1 cellular context compared by ENCODE assay signal in genomic region chr19:11558881-11559828, GRCh38.
A peak's percentile ranks its signal among the peaks of the same experiment; 100 is the strongest.
TF ChIP-seq lines count a peak whose summit lies in the region.

Gene ELOF1 (minus strand): TSS chr19:11559230. CDS start chr19:11554347, 4,883 bp downstream.

TF ChIP-seq in HepG2, 621 proteins besides CTCF, POLR2A, EP300 and RAD21 (continued from another document and continues in another):
- TF ChIP-seq, protein P1, sequence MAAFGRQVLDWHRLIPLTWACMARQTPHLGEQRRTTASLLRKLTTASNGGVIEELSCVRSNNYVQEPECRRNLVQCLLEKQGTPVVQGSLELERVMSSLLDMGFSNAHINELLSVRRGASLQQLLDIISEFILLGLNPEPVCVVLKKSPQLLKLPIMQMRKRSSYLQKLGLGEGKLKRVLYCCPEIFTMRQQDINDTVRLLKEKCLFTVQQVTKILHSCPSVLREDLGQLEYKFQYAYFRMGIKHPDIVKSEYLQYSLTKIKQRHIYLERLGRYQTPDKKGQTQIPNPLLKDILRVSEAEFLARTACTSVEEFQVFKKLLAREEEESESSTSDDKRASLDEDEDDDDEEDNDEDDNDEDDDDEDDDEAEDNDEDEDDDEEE (CRISPR knock-in tag; IDR thresholded peaks at IDR 0.05) = no peak
- peak; percentile 44; the same call in 1 of the 2 replicates for TF ChIP-seq ZNF205 (CRISPR knock-in tag; IDR thresholded peaks at IDR 0.05)
- no peak for TF ChIP-seq ZFP62 (CRISPR knock-in tag; IDR thresholded peaks at IDR 0.05)
- TF ChIP-seq ZNF558 (CRISPR knock-in tag; IDR thresholded peaks at IDR 0.05; ENCODE audit: borderline replicate concordance) = no peak
- TF ChIP-seq KLF6 (CRISPR knock-in tag; IDR thresholded peaks at IDR 0.05) = peak; percentile 69; the same call in 1 of the 2 replicates
- TF ChIP-seq KMT2A (CRISPR knock-in tag; IDR thresholded peaks at IDR 0.05) = 0 out of 2 replicates have a peak, but pooled peaks have one; percentile 23
- 0 out of 2 replicates have a peak, but pooled peaks have one; percentile 30 for TF ChIP-seq TSC22D2 (CRISPR knock-in tag; IDR thresholded peaks at IDR 0.05; ENCODE audit: borderline replicate concordance)
- TF ChIP-seq ZNF143 (CRISPR knock-in tag; IDR thresholded peaks at IDR 0.05) = peak; percentile 36; the same call in 1 of the 2 replicates
- TF ChIP-seq ZFY (CRISPR knock-in tag; IDR thresholded peaks at IDR 0.05) = peak; percentile 64; the same call in 1 of the 2 replicates
- TF ChIP-seq KDM3A (CRISPR knock-in tag; IDR thresholded peaks at IDR 0.05; ENCODE audit: low read depth) = no peak
- TF ChIP-seq, protein P2, sequence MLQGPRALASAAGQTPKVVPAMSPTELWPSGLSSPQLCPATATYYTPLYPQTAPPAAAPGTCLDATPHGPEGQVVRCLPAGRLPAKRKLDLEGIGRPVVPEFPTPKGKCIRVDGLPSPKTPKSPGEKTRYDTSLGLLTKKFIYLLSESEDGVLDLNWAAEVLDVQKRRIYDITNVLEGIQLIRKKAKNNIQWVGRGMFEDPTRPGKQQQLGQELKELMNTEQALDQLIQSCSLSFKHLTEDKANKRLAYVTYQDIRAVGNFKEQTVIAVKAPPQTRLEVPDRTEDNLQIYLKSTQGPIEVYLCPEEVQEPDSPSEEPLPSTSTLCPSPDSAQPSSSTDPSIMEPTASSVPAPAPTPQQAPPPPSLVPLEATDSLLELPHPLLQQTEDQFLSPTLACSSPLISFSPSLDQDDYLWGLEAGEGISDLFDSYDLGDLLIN (CRISPR knock-in tag; IDR thresholded peaks at IDR 0.05; ENCODE audit: borderline replicate concordance) = no peak
- 0 out of 2 replicates have a peak, but pooled peaks have one; percentile 12 for TF ChIP-seq ZNF678 (CRISPR knock-in tag; IDR thresholded peaks at IDR 0.05)
- TF ChIP-seq TOPORS (CRISPR knock-in tag; IDR thresholded peaks at IDR 0.05) = no peak
- TF ChIP-seq, protein P3, sequence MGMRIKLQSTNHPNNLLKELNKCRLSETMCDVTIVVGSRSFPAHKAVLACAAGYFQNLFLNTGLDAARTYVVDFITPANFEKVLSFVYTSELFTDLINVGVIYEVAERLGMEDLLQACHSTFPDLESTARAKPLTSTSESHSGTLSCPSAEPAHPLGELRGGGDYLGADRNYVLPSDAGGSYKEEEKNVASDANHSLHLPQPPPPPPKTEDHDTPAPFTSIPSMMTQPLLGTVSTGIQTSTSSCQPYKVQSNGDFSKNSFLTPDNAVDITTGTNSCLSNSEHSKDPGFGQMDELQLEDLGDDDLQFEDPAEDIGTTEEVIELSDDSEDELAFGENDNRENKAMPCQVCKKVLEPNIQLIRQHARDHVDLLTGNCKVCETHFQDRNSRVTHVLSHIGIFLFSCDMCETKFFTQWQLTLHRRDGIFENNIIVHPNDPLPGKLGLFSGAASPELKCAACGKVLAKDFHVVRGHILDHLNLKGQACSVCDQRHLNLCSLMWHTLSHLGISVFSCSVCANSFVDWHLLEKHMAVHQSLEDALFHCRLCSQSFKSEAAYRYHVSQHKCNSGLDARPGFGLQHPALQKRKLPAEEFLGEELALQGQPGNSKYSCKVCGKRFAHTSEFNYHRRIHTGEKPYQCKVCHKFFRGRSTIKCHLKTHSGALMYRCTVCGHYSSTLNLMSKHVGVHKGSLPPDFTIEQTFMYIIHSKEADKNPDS (CRISPR knock-in tag; IDR thresholded peaks at IDR 0.05) = no peak
- no peak for TF ChIP-seq ZNF773 (CRISPR knock-in tag; IDR thresholded peaks at IDR 0.05; ENCODE audit: borderline replicate concordance)
- no peak for TF ChIP-seq ZMYM3 (CRISPR knock-in tag; IDR thresholded peaks at IDR 0.05)
- peak; percentile 34; the same call in 1 of the 2 replicates for TF ChIP-seq HCFC1 (IDR thresholded peaks at IDR 0.05; ENCODE audit: low read depth, low read length)
- TF ChIP-seq ZNF44 (CRISPR knock-in tag; IDR thresholded peaks at IDR 0.05) = peak; percentile 83
- peak; percentile 78 for TF ChIP-seq XRCC5 (optimal IDR thresholded peaks at IDR 0.05; ENCODE audit: low read length)
- TF ChIP-seq WIZ (CRISPR knock-in tag; IDR thresholded peaks at IDR 0.05) = no peak
- no peak for TF ChIP-seq KDM4B (CRISPR knock-in tag; IDR thresholded peaks at IDR 0.05)
- no peak for TF ChIP-seq ZBTB26 (CRISPR knock-in tag; IDR thresholded peaks at IDR 0.05; ENCODE audit: borderline replicate concordance)
- TF ChIP-seq, protein P4, sequence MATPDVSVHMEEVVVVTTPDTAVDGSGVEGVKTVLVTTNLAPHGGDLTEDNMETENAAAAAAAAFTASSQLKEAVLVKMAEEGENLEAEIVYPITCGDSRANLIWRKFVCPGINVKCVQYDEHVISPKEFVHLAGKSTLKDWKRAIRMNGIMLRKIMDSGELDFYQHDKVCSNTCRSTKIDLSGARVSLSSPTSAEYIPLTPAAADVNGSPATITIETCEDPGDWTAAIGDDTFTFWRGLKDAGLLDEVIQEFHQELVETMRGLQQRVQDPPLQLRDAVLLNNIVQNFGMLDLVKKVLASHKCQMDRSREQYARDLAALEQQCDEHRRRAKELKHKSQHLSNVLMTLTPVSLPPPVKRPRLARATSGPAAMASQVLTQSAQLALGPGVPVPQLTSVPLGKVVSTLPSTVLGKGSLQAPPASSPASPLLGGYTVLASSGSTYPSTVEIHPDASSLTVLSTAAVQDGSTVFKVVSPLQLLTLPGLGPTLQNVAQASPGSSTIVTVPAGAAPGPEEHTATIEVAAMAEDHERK (CRISPR knock-in tag; IDR thresholded peaks at IDR 0.05; ENCODE audit: low read depth) = no peak
- TF ChIP-seq FOXK1 (CRISPR knock-in tag; IDR thresholded peaks at IDR 0.05; ENCODE audit: borderline replicate concordance, low read depth) = 0 out of 2 replicates have a peak, but pooled peaks have one; percentile 3
- TF ChIP-seq ZNF251 (CRISPR knock-in tag; IDR thresholded peaks at IDR 0.05) = no peak
- TF ChIP-seq PITX1 (CRISPR knock-in tag; IDR thresholded peaks at IDR 0.05) = peak; percentile 41; the same call in 1 of the 2 replicates
- TF ChIP-seq SALL2 (CRISPR knock-in tag; IDR thresholded peaks at IDR 0.05) = peak; percentile 61
- TF ChIP-seq ZNF879 (CRISPR knock-in tag; IDR thresholded peaks at IDR 0.05) = no peak
- peak; percentile 37; the same call in 1 of the 2 replicates for TF ChIP-seq ETV5 (CRISPR knock-in tag; IDR thresholded peaks at IDR 0.05; ENCODE audit: borderline replicate concordance)
- no peak for TF ChIP-seq IRF9 (CRISPR knock-in tag; IDR thresholded peaks at IDR 0.05; ENCODE audit: borderline replicate concordance)
- peak; percentile 91 for TF ChIP-seq PHF20 (CRISPR knock-in tag; IDR thresholded peaks at IDR 0.05)
- TF ChIP-seq POGZ (CRISPR knock-in tag; IDR thresholded peaks at IDR 0.05) = peak; percentile 54; the same call in 1 of the 2 replicates
- peak; percentile 59; the same call in 1 of the 2 replicates for TF ChIP-seq ZNF704 (CRISPR knock-in tag; IDR thresholded peaks at IDR 0.05; ENCODE audit: borderline replicate concordance)
- peak; percentile 59 for TF ChIP-seq SNAPC4 (CRISPR knock-in tag; IDR thresholded peaks at IDR 0.05)
- TF ChIP-seq MED8 (CRISPR knock-in tag; IDR thresholded peaks at IDR 0.05; ENCODE audit: insufficient replicate concordance) = peak; percentile 51
- TF ChIP-seq HOMEZ (CRISPR knock-in tag; IDR thresholded peaks at IDR 0.05; ENCODE audit: low read depth) = no peak
- no peak for TF ChIP-seq ZNF724P (CRISPR knock-in tag; IDR thresholded peaks at IDR 0.05; ENCODE audit: borderline replicate concordance)
- TF ChIP-seq MTF2 (CRISPR knock-in tag; IDR thresholded peaks at IDR 0.05; ENCODE audit: borderline replicate concordance) = no peak
- TF ChIP-seq NFKB2 (CRISPR knock-in tag; IDR thresholded peaks at IDR 0.05; ENCODE audit: borderline replicate concordance) = no peak
- TF ChIP-seq TCF7L2 (IDR thresholded peaks at IDR 0.05; ENCODE audit: low read depth, low read length) = no peak
- no peak for TF ChIP-seq AGO2 (optimal IDR thresholded peaks at IDR 0.05; ENCODE audit: low read depth, low read length)
- no peak for TF ChIP-seq ZKSCAN8 (CRISPR knock-in tag; IDR thresholded peaks at IDR 0.05; ENCODE audit: borderline replicate concordance)
- TF ChIP-seq RCOR2 (CRISPR knock-in tag; IDR thresholded peaks at IDR 0.05) = no peak
- no peak for TF ChIP-seq GTF2F1 (IDR thresholded peaks at IDR 0.05; ENCODE audit: low read length)
- TF ChIP-seq MAFG (CRISPR knock-in tag; IDR thresholded peaks at IDR 0.05) = no peak
- no peak for TF ChIP-seq ZBTB7B (CRISPR knock-in tag; IDR thresholded peaks at IDR 0.05)
- no peak for TF ChIP-seq NKX3-1 (CRISPR knock-in tag; IDR thresholded peaks at IDR 0.05)
- TF ChIP-seq, protein P5, sequence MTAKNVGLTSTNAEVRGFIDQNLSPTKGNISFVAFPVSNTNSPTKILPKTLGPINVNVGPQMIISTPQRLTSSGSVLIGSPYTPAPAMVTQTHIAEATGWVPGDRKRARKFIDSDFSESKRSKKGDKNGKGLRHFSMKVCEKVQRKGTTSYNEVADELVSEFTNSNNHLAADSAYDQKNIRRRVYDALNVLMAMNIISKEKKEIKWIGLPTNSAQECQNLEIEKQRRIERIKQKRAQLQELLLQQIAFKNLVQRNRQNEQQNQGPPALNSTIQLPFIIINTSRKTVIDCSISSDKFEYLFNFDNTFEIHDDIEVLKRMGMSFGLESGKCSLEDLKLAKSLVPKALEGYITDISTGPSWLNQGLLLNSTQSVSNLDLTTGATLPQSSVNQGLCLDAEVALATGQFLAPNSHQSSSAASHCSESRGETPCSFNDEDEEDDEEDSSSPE (CRISPR knock-in tag; IDR thresholded peaks at IDR 0.05) = peak; percentile 62
- TF ChIP-seq ZNF383 (CRISPR knock-in tag; IDR thresholded peaks at IDR 0.05; ENCODE audit: borderline replicate concordance) = no peak
- no peak for TF ChIP-seq AHR (CRISPR knock-in tag; IDR thresholded peaks at IDR 0.05)
- peak; percentile 95 for TF ChIP-seq POLR2G (IDR thresholded peaks at IDR 0.05; ENCODE audit: low read depth, low read length)
- TF ChIP-seq DMAP1 (CRISPR knock-in tag; IDR thresholded peaks at IDR 0.05) = peak; percentile 41; the same call in 1 of the 2 replicates
